Comparison of ENCODE assay signal across 12 cellular contexts in the genomic region with DNA sequence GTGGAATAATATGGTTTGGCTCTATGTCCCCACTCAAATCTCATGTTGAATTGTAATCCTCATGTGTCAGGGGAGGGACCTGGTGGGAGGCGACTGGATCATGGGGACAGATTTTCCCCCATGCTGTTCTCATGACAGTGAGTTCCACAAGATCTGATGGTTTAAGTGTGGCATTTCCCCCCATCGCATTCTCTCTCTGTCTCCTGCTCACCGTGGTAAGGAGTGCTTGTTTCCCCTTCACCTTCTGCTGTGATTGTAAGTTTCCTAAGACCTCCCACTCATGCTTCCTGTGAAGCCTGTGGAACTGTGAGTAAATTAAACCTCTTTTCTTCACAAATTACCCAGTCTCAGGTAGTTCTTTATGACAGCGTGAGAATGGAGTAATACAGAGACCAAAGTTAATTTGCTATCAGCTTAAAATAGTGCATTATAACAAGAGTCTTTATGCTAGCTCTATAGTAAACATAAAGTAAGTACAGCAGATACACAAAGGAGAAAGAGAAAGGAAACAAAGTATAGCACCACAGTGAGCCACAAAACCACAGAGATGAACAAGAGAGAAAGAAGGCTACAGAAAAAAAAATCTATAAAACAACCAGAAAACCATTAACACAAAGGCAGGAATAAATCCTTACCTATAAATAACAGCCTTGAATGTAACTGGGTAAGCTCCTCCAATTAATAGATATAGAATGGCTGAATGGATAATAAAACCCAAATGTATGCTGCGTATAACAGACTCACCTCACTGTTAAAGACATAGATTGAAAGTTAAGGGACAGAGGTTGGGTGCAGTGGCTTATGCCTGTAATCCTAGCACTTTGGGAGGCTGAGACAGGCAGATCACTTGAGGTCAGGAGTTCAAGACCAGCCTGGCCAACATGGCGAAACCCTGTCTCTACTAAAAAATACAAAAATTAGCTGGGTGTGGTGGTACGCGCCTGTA. TPM values are rescaled to one million over a fixed set of nuclear protein-coding genes. Genes with fewer than 3 reads are reported as not detected.
DNase-seq lines count a peak whose midpoint lies in the region; ATAC-seq, FAIRE-seq and TF ChIP-seq lines count a peak whose summit lies in the region.
"Had no signal": no experiment of that assay in that cellular context is flagged by ENCODE, and none has a peak within 500 bp of the region (broad histone marks: within the 10 kb centered on the region; RNA-seq: fewer than 3 reads in every experiment).

No MANE protein-coding gene starts in this region.

- RAD21 ChIA-PET in GM12878 (lab: Charles Lee; ENCODE audit: unreplicated experiment): interaction anchor here (1.0 to 1.5 kb wide), 4 partner anchors 40 to 106 kb away, joined by 3 read pairs; no protein-coding TSS in a partner anchor

- no peak for TF ChIP-seq EP300 in GM12878 (IDR thresholded peaks at IDR 0.05; ENCODE audit: borderline replicate concordance in 1 of 2, control insufficient read depth in 1 of 2, low read depth in 2 of 2, low read length in 2 of 2)

- no peak overlapping the region for H2AFZ ChIP-seq in GM12878 (ENCODE audit: control insufficient read depth, low read depth, low read length)
- no peak overlapping the region for H2AFZ ChIP-seq in OCI-LY7 (ENCODE audit: low read length)

- TF ChIP-seq CTCF in CD4-positive, alpha-beta T cell (IDR thresholded peaks at IDR 0.05): no peak
- no peak for TF ChIP-seq CTCF in GM12878 (IDR thresholded peaks at IDR 0.05 in 2 of 3, conservative IDR thresholded peaks at IDR 0.05 in 1 of 3; ENCODE audit: control insufficient read depth in 2 of 3, extremely low read depth in 1 of 3, insufficient read depth in 1 of 3, low read depth in 3 of 3, low read length in 3 of 3)
- no peak for TF ChIP-seq CTCF in Caco-2 (IDR thresholded peaks at IDR 0.05; ENCODE audit: insufficient read depth in 1 of 2, low read depth in 1 of 2, low read length in 1 of 2, severe bottlenecking in 1 of 2, unreplicated experiment in 1 of 2)
- no peak for TF ChIP-seq CTCF in OCI-LY7 (conservative IDR thresholded peaks at IDR 0.05; ENCODE audit: low read length)

- BruUV-seq in GM12878 (replicated peaks; lab: Mats Ljungman, UMichigan) (no TSS peak), Caco-2 (replicated peaks; lab: Mats Ljungman, UMichigan) (no TSS peak), OCI-LY7 (replicated peaks; lab: Mats Ljungman, UMichigan) (no TSS peak)

- peaks cover 41% of the 10 kb centered on the region for H3K79me2 ChIP-seq in GM12878 (ENCODE audit: control insufficient read depth, insufficient read depth, low read length)
- H3K79me2 ChIP-seq in OCI-LY7 (ENCODE audit: insufficient read depth, low read depth, low read length): peaks cover 85% of the 10 kb centered on the region

- no peak for FAIRE-seq in GM12878 (lab: Jason Lieb, UNC)

- TF ChIP-seq POLR2A in GM12878 (IDR thresholded peaks at IDR 0.05; ENCODE audit: low read depth, low read length): no peak

- H3K27ac ChIP-seq in CD4-positive, alpha-beta T cell (ENCODE audit: low read depth, low read length): peak overlapping the region; percentile 45
- peak overlapping the region; percentile 23; the same call in 1 of the 2 replicates for H3K27ac ChIP-seq in GM12878 (ENCODE audit: control insufficient read depth, insufficient read depth)
- no peak overlapping the region for H3K27ac ChIP-seq in OCI-LY7 (ENCODE audit: low read depth, low read length, poor library complexity, severe bottlenecking)
- H3K27ac ChIP-seq: C4-2B had no signal

- H3K9ac ChIP-seq in GM12878 (ENCODE audit: control insufficient read depth, insufficient read depth, low read length): no peak overlapping the region

- peak; percentile 89 for ATAC-seq in CD4-positive, alpha-beta T cell (ENCODE audit: poor library complexity)
- ATAC-seq in GM19372 (IDR thresholded peaks at IDR 0.05; ENCODE audit: low read depth, unreplicated experiment): peak; percentile 71
- ATAC-seq in HG03460 (IDR thresholded peaks at IDR 0.05; ENCODE audit: unreplicated experiment): peak; percentile 82
- peak; percentile 65 for ATAC-seq in GM12878
- ATAC-seq in Right ventricle myocardium superior (ENCODE audit: poor library complexity): no peak

- no peaks in the 10 kb centered on the region for H3K9me3 ChIP-seq in CD4-positive, alpha-beta T cell (ENCODE audit: control insufficient read depth, low read length)
- H3K9me3 ChIP-seq in GM12878 (replicated peaks; ENCODE audit: control insufficient read depth, insufficient read depth, low read length) (peaks cover 6% of the 10 kb centered on the region), Caco-2 (no peaks in the 10 kb centered on the region), OCI-LY7 (ENCODE audit: low read length) (peaks cover 11% of the 10 kb centered on the region)
- H3K9me3 ChIP-seq: upper lobe of left lung had no signal

- intact Hi-C loops in CD4-positive, alpha-beta T cell (cut with DNase I, micrococcal nuclease): loop anchor here in 1 of 2 experiments (2.0 kb wide), 1 partner anchor 39 kb away; a partner anchor contains a TSS
- intact Hi-C loops in GM12878 (cut with micrococcal nuclease; ENCODE audit: unreplicated experiment): no loop called here
- intact Hi-C loops in Caco-2 (cut with micrococcal nuclease; ENCODE audit: unreplicated experiment): no loop called here
- intact Hi-C loops in OCI-LY7 (cut with micrococcal nuclease; ENCODE audit: unreplicated experiment): no loop called here
- intact Hi-C loops in Right ventricle myocardium superior (cut with DNase I): loop anchor here (10.0 kb wide), 1 partner anchor 219 kb away; no protein-coding TSS in a partner anchor

- DNase-seq in CD4-positive, alpha-beta T cell: no peak
- DNase-seq in GM12878 (ENCODE audit: low read depth, low spot score) (no peak), Caco-2 (no peak), NCI-H146 treated with DMSO at 0.1 percent for 48 hours (lab: John Stamatoyannopoulos, UW; ENCODE audit: unreplicated experiment) (no peak), OCI-LY7 (ENCODE audit: low spot score) (no peak), Right ventricle myocardium superior (no peak)
- DNase-seq: activated CD4-positive, CD25-positive, alpha-beta regulatory T cell; NCI-H1105; upper lobe of left lung had no signal

- H3K4me2 ChIP-seq in GM12878 (ENCODE audit: control insufficient read depth, insufficient read depth): peak overlapping the region; percentile 47; the same call in 1 of the 2 replicates
- no peak overlapping the region for H3K4me2 ChIP-seq in OCI-LY7 (ENCODE audit: low read length)

- H3K27ac Mint-ChIP-seq in CD4-positive, alpha-beta T cell: peak overlapping the region; percentile 70
- no peak overlapping the region for H3K27ac Mint-ChIP-seq in Caco-2 (ENCODE audit: unreplicated experiment)

- no peak for TF ChIP-seq RAD21 in GM12878 (IDR thresholded peaks at IDR 0.05; ENCODE audit: insufficient read depth, low read depth, low read length)

- H3K4me1 Mint-ChIP-seq in CD4-positive, alpha-beta T cell (ENCODE audit: low read depth): peaks cover 66% of the 10 kb centered on the region
- H3K4me1 Mint-ChIP-seq in Caco-2 (ENCODE audit: low read depth, unreplicated experiment): peaks cover 6% of the 10 kb centered on the region

- H3K36me3 ChIP-seq in GM12878 (ENCODE audit: control insufficient read depth in 2 of 2, insufficient read depth in 2 of 2, low read length in 1 of 2): peaks cover 0 to 8% of the 10 kb centered on the region in 2 experiments; a peak in 3 of 4 replicates
- 0 out of 2 replicates have a peak, but pooled peaks cover 2% of the 10 kb centered on the region for H3K36me3 ChIP-seq in Caco-2 (ENCODE audit: control insufficient read depth, insufficient read depth, low read length)
- H3K36me3 ChIP-seq in OCI-LY7 (ENCODE audit: insufficient read depth, low read length): peaks cover 88% of the 10 kb centered on the region
- H3K36me3 ChIP-seq: upper lobe of left lung had no signal

- no peaks in the 10 kb centered on the region for H3K27me3 ChIP-seq in CD4-positive, alpha-beta T cell (ENCODE audit: control insufficient read depth, insufficient read depth, low read length)
- no peaks in the 10 kb centered on the region for H3K27me3 ChIP-seq in GM12878 (replicated peaks in 1 of 2; ENCODE audit: control insufficient read depth in 2 of 2, insufficient read depth in 2 of 2, low read length in 1 of 2)
- no peaks in the 10 kb centered on the region for H3K27me3 ChIP-seq in Caco-2 (replicated peaks; ENCODE audit: control insufficient read depth, insufficient read depth, low read length)
- H3K27me3 ChIP-seq: upper lobe of left lung had no signal

- H3K4me1 ChIP-seq in GM12878 (ENCODE audit: control insufficient read depth, insufficient read depth, low read length) (peaks cover 5% of the 10 kb centered on the region), Caco-2 (no peaks in the 10 kb centered on the region), OCI-LY7 (ENCODE audit: insufficient read depth, low read length, poor library complexity, severe bottlenecking) (no peaks in the 10 kb centered on the region)

- peak overlapping the region; percentile 45 for H3K4me3 Mint-ChIP-seq in CD4-positive, alpha-beta T cell
- no peak overlapping the region for H3K4me3 Mint-ChIP-seq in Caco-2 (ENCODE audit: unreplicated experiment)

- no peaks in the 10 kb centered on the region for H3K9me2 ChIP-seq in OCI-LY7 (ENCODE audit: insufficient read depth, low read length)

- H3K36me3 Mint-ChIP-seq in CD4-positive, alpha-beta T cell (ENCODE audit: low read depth): peaks cover 23% of the 10 kb centered on the region
- H3K36me3 Mint-ChIP-seq in Caco-2 (ENCODE audit: insufficient read depth, unreplicated experiment): peaks cover 6% of the 10 kb centered on the region

- no peaks in the 10 kb centered on the region for H3K27me3 Mint-ChIP-seq in CD4-positive, alpha-beta T cell
- H3K27me3 Mint-ChIP-seq in Caco-2 (ENCODE audit: insufficient read depth, unreplicated experiment): no peaks in the 10 kb centered on the region

- 86% methylated on average over 8 of the region's 8 CpGs for WGBS in GM12878 (ENCODE audit: insufficient coverage, insufficient replicate concordance, low lambda C conversion rate, missing lambda C conversion rate)

- H3K4me3 ChIP-seq in GM12878 (no peak overlapping the region), Caco-2 (ENCODE audit: low read depth, low read length) (no peak overlapping the region), OCI-LY7 (ENCODE audit: low read depth, low read length, poor library complexity, severe bottlenecking) (no peak overlapping the region)
- H3K4me3 ChIP-seq: upper lobe of left lung had no signal

- CTCF ChIA-PET in CD4-positive, alpha-beta T cell (lab: Charles Lee): no interaction called here
- CTCF ChIA-PET in GM12878 (lab: Yijun Ruan, JAX): interaction anchor here (0.9 to 1.4 kb wide), 3 partner anchors 52 to 412 kb away, joined by 3 to 4 read pairs (median 3); no protein-coding TSS in a partner anchor
- CTCF ChIA-PET in Caco-2 (lab: Charles Lee): no interaction called here
- CTCF ChIA-PET in OCI-LY7 (lab: Charles Lee; ENCODE audit: unreplicated experiment): no interaction called here

- H4K20me1 ChIP-seq in GM12878 (ENCODE audit: control insufficient read depth, insufficient read depth) (no peaks in the 10 kb centered on the region), OCI-LY7 (ENCODE audit: insufficient read depth, low read length) (0 out of 2 replicates have a peak, but pooled peaks cover 8% of the 10 kb centered on the region)

- in situ Hi-C loops in GM12878 (cut with MboI): no loop called here

- H3K9me3 Mint-ChIP-seq in CD4-positive, alpha-beta T cell: no peaks in the 10 kb centered on the region
- H3K9me3 Mint-ChIP-seq in Caco-2 (ENCODE audit: unreplicated experiment): peaks cover 18% of the 10 kb centered on the region

- POLR2A ChIA-PET in CD4-positive, alpha-beta T cell (lab: Charles Lee): interaction anchor here (0.6 to 2.0 kb wide), 6 partner anchors 16 to 405 kb away, joined by 3 to 6 read pairs (median 3); a partner anchor contains a TSS
- POLR2A ChIA-PET in GM12878 (lab: Charles Lee) (interaction anchor here (0.7 to 1.7 kb wide), 4 partner anchors 22 to 45 kb away, joined by 3 to 4 read pairs (median 3); no protein-coding TSS in a partner anchor), Caco-2 (lab: Charles Lee) (interaction anchor here (0.6 kb wide), 1 partner anchor 828 kb away, joined by 3 read pairs; no protein-coding TSS in a partner anchor), OCI-LY7 (lab: Charles Lee) (interaction anchor here (1.5 kb wide), 1 partner anchor 37 kb away, joined by 9 read pairs; no protein-coding TSS in a partner anchor)

- SMC1A ChIA-PET in GM12878 (lab: Charles Lee; ENCODE audit: uncharacterized antibody, unreplicated experiment): interaction anchor here (0.8 to 1.2 kb wide), 4 partner anchors 32 to 412 kb away, joined by 3 read pairs; no protein-coding TSS in a partner anchor

RNA-seq across cellular contexts. Expression of a gene that starts 39.7 kb away (rescaled TPM):
- total RNA-seq in CD4-positive, alpha-beta T cell: 10 to 100 TPM; 83.3 to 91.4 TPM
- total RNA-seq in GM12878 (2013; cell fraction: nucleolus; rRNA removed): 184 and 194 TPM in 2 replicates
- 19.5 and 24.1 TPM in 2 replicates for total RNA-seq in GM12878 (2014; rRNA removed)
- 24.0 and 24.9 TPM in 2 replicates for total RNA-seq in GM12878 (2014; rRNA removed; fragmentation: Illumina TruSeq; extraction: Trizol)
- 18.5 and 19.5 TPM in 2 replicates for total RNA-seq in GM12878 (2021)
- 6.1 TPM for polyA plus RNA-seq in GM12878 (2011; ENCODE audit: low read depth)
- polyA plus RNA-seq in GM12878 (2011; rRNA removed): 18.3 and 23.5 TPM in 2 replicates
- polyA plus RNA-seq in GM12878 (2011; cell fraction: cytosol; rRNA removed): 8.8 and 10.4 TPM in 2 replicates
- 20.8 and 23.0 TPM in 2 replicates for polyA plus RNA-seq in GM12878 (2011; cell fraction: nucleus; rRNA removed)
- 6.8 and 9.5 TPM in 2 replicates for polyA plus RNA-seq in GM12878 (2012)
- 14.1 and 15.9 TPM in 2 replicates for polyA plus RNA-seq in GM12878 (2014; fragmentation: Illumina TruSeq; extraction: Trizol)
- 1 to 10 TPM; 2.9 to 4.9 TPM for polyA plus RNA-seq in GM12878 (2014; fragmentation: Nextera tagmentation; extraction: Ambion mirVana)
- polyA plus RNA-seq in GM12878 (2014; rRNA removed): 7.8 and 8.1 TPM in 2 replicates
- polyA plus RNA-seq in GM12878 (2016; fragmentation: Nextera tagmentation; extraction: Ambion mirVana): 10 to 100 TPM; 13.3 to 14.3 TPM
- polyA minus RNA-seq in GM12878 (2011; rRNA and poly(A)+ RNA removed): 78.5 and 126 TPM in 2 replicates
- 14.2 and 15.8 TPM in 2 replicates for polyA minus RNA-seq in GM12878 (2011; cell fraction: cytosol; rRNA and poly(A)+ RNA removed)
- polyA minus RNA-seq in GM12878 (2011; cell fraction: nucleus; rRNA and poly(A)+ RNA removed): 58.8 and 80.8 TPM in 2 replicates
- 17.4 and 22.4 TPM in 2 replicates for total RNA-seq in Caco-2 (2022)
- total RNA-seq in OCI-LY7 (2014; rRNA removed; shearing (Covaris generic)): 39.6 and 54.4 TPM in 2 replicates
- total RNA-seq in OCI-LY7 (2022): 50.8 and 53.3 TPM in 2 replicates
- total RNA-seq in Right ventricle myocardium superior: 8.2 TPM
